26 cellular contexts compared by ENCODE assay signal in the genomic region with DNA sequence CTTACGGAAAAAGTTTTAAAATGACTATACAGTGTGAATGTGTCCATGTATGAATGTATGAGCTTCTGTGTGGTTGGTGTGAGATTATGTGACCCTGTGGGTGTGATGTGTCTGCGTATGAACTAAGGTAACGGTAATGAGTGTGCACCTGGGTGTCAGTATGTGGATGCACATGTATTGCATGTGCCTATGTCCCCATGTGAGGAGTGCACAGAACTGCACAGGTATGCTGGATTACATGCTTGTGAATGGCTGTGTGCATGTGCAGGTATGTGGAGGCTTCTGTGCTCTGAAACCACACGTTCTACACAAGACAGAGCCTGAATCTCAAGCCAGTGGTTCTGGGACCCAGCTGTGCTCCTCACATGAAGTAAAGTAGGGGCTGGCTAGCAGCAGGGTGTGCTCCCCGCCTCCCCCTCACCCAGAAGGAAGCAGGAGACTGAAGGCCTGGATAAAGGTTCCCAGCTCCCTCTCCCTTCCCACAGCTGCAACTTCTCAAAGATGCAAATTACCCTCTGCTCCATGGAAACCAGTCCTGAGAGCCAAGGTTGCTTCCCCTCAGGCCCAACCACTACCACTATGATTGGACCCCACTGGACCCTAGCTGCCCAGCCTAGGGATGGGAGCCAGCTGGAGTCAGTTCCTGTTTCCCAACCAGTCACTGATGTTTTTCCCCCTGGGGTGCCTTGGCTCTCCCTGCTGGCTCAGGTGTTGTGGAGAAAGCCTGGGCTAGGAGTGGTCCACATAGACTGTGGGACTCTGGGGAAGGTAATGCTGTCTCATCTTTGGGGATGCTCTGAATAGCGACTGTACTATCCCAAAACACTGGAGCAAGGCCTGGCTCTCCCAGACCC. TPM values are rescaled to one million over a fixed set of nuclear protein-coding genes. Genes with fewer than 3 reads are reported as not detected.
DNase-seq lines count a peak whose midpoint lies in the region; ATAC-seq and TF ChIP-seq lines count a peak whose summit lies in the region.
"Had no signal": no experiment of that assay in that cellular context is flagged by ENCODE, and none has a peak within 500 bp of the region (broad histone marks: within the 10 kb centered on the region; RNA-seq: fewer than 3 reads in every experiment).

No MANE protein-coding gene starts in this region.

- no peak overlapping the region for H3K4me3 Mint-ChIP-seq in endodermal cell
- H3K4me3 Mint-ChIP-seq: activated B cell treated with CpG ODN at 0.5 μM for 24 hours; activated T-cell treated with anti-CD3 and anti-CD28 coated beads, Interleukin-2, amount 50 U/mL, for 72 hours; dendritic cell treated with granulocyte-macrophage colony-stimulating factor and Interleukin-4, amounts not matched to agents 40 ng/mL and 50 ng/mL, for 4 days; neural progenitor cell had no signal

- H2AFZ ChIP-seq in SK-N-SH (ENCODE audit: low read depth), result no peak overlapping the region
- H2AFZ ChIP-seq: neural progenitor cell had no signal

- 86% methylated on average over 5 of the region's 6 CpGs for WGBS in SK-N-SH (ENCODE audit: low lambda C conversion rate)
- 90 to 91% methylated on average over 5 to 6 of the region's 6 CpGs for WGBS in endodermal cell (ENCODE audit: insufficient coverage in 1 of 2, insufficient read length in 1 of 2), 2 experiments

- TF ChIP-seq CTCF in SK-N-SH (IDR thresholded peaks at IDR 0.05) (no peak), fibroblast of the aortic adventitia (IDR thresholded peaks at IDR 0.05; ENCODE audit: insufficient read depth, low read length) (no peak), endodermal cell (conservative IDR thresholded peaks at IDR 0.05) (no peak)

- H3K27me3 ChIP-seq in SK-N-SH (ENCODE audit: insufficient read depth), result no peaks in the 10 kb centered on the region
- no peaks in the 10 kb centered on the region for H3K27me3 ChIP-seq in NT2/D1 (ENCODE audit: insufficient read depth, insufficient read length)
- H3K27me3 ChIP-seq in endodermal cell (ENCODE audit: control insufficient read depth, insufficient read depth, low read length, poor library complexity, severe bottlenecking), result no peaks in the 10 kb centered on the region
- H3K27me3 ChIP-seq: brain microvascular endothelial cell, neural progenitor cell, upper lobe of left lung had no signal

- no peak; a peak in 1 of 4 replicates for TF ChIP-seq EP300 in SK-N-SH (IDR thresholded peaks at IDR 0.05; ENCODE audit: borderline replicate concordance in 1 of 2, low read depth in 1 of 2, low read length in 1 of 2)

- TF ChIP-seq RAD21 in SK-N-SH (IDR thresholded peaks at IDR 0.05; ENCODE audit: low read length), result no peak

- no peak overlapping the region for H3K27ac Mint-ChIP-seq in endodermal cell
- H3K27ac Mint-ChIP-seq: activated B cell treated with CpG ODN at 0.5 μM for 24 hours; activated T-cell treated with anti-CD3 and anti-CD28 coated beads, Interleukin-2, amount 50 U/mL, for 72 hours; dendritic cell treated with granulocyte-macrophage colony-stimulating factor and Interleukin-4, amounts not matched to agents 40 ng/mL and 50 ng/mL, for 4 days; neural progenitor cell had no signal

- intact Hi-C loops in posterior vena cava (cut with DNase I), result no loop called here

- no peaks in the 10 kb centered on the region for H3K79me2 ChIP-seq in SK-N-SH (ENCODE audit: insufficient read depth)

- H3K27ac ChIP-seq in SK-N-SH (ENCODE audit: low read depth in 2 of 2, low read length in 1 of 2) (peak overlapping the region in 1 of 2 experiments; percentile 58; a peak in 2 of 4 replicates), endodermal cell (ENCODE audit: low read depth, low read length) (no peak overlapping the region)
- H3K27ac ChIP-seq: brain microvascular endothelial cell, neural progenitor cell, upper lobe of left lung had no signal

- CTCF ChIA-PET in SK-N-SH (lab: Yijun Ruan, JAX), result interaction anchor here (0.7 to 2.4 kb wide), 5 partner anchors 17 to 29 kb away, joined by 3 to 14 read pairs (median 3); no protein-coding TSS in a partner anchor

- POLR2A ChIA-PET in SK-N-SH (lab: Yijun Ruan, JAX), result interaction anchor here (0.7 kb wide), 1 partner anchor 55 kb away, joined by 3 read pairs; no protein-coding TSS in a partner anchor

- H3K36me3 ChIP-seq in SK-N-SH (replicated peaks in 1 of 2; ENCODE audit: control insufficient read depth in 1 of 2, insufficient read depth in 2 of 2, low read length in 1 of 2) (no peaks in the 10 kb centered on the region), NT2/D1 (ENCODE audit: insufficient read depth, insufficient read length, low read length) (peaks cover 6% of the 10 kb centered on the region), endodermal cell (ENCODE audit: control insufficient read depth, insufficient read depth, low read length) (peaks cover 4% of the 10 kb centered on the region)
- H3K36me3 ChIP-seq: brain microvascular endothelial cell, neural progenitor cell, upper lobe of left lung had no signal

- H3K9me2 ChIP-seq in SK-N-SH, result no peaks in the 10 kb centered on the region

- H3K9ac ChIP-seq in SK-N-SH (no peak overlapping the region), NT2/D1 (ENCODE audit: insufficient read length, low read depth) (peak overlapping the region; percentile 17), endodermal cell (ENCODE audit: extremely low read depth, low read length, poor library complexity, severe bottlenecking) (no peak overlapping the region)
- H3K9ac ChIP-seq: neural progenitor cell had no signal

- H3F3A ChIP-seq in SK-N-SH (replicated peaks; ENCODE audit: insufficient read depth), result no peaks in the 10 kb centered on the region

- H3K4me3 ChIP-seq in SK-N-SH (ENCODE audit: low read depth in 2 of 2, low read length in 1 of 2) (no peak overlapping the region), NT2/D1 (ENCODE audit: insufficient read length, low read depth) (no peak overlapping the region), fibroblast of the aortic adventitia (ENCODE audit: low read depth, low read length) (no peak overlapping the region), endodermal cell (ENCODE audit: low read length) (no peak overlapping the region)
- H3K4me3 ChIP-seq: neural progenitor cell, smooth muscle cell, upper lobe of left lung had no signal

- no peaks in the 10 kb centered on the region for H3K27me3 Mint-ChIP-seq in endodermal cell (ENCODE audit: insufficient read depth)
- H3K27me3 Mint-ChIP-seq: activated B cell treated with CpG ODN at 0.5 μM for 24 hours; dendritic cell treated with granulocyte-macrophage colony-stimulating factor and Interleukin-4, amounts not matched to agents 40 ng/mL and 50 ng/mL, for 4 days had no signal

- peaks cover 6% of the 10 kb centered on the region for H3K36me3 Mint-ChIP-seq in endodermal cell (ENCODE audit: low read depth)
- H3K36me3 Mint-ChIP-seq: activated naive CD4-positive, alpha-beta T cell treated with anti-CD3 and anti-CD28 coated beads, Interleukin-2, amount 50 U/mL, for 72 hours; neural progenitor cell had no signal

- no peaks in the 10 kb centered on the region for H3K9me3 Mint-ChIP-seq in endodermal cell
- H3K9me3 Mint-ChIP-seq: activated B cell treated with CpG ODN at 0.5 μM for 24 hours; activated naive CD4-positive, alpha-beta T cell treated with anti-CD3 and anti-CD28 coated beads, Interleukin-2, amount 50 U/mL, for 72 hours; activated T-cell treated with anti-CD3 and anti-CD28 coated beads, Interleukin-2, amount 50 U/mL, for 72 hours; dendritic cell treated with granulocyte-macrophage colony-stimulating factor and Interleukin-4, amounts not matched to agents 40 ng/mL and 50 ng/mL, for 4 days; neural progenitor cell had no signal

- H3K4me1 ChIP-seq in SK-N-SH (ENCODE audit: control insufficient read depth in 1 of 2, insufficient read depth in 2 of 2, low read depth in 1 of 2, low read length in 1 of 2) (peaks cover 0 to 21% of the 10 kb centered on the region in 2 experiments; a peak in 1 of 4 replicates), NT2/D1 (ENCODE audit: insufficient read depth, insufficient read length) (peaks cover 9% of the 10 kb centered on the region), endodermal cell (ENCODE audit: control insufficient read depth, insufficient read depth, low read length) (no peaks in the 10 kb centered on the region)
- H3K4me1 ChIP-seq: upper lobe of left lung had no signal

- H4K20me1 ChIP-seq in SK-N-SH (ENCODE audit: insufficient read depth), result no peaks in the 10 kb centered on the region

- H3K4me2 ChIP-seq in SK-N-SH, result no peak overlapping the region
- H3K4me2 ChIP-seq: neural progenitor cell, smooth muscle cell had no signal

- H3K9me3 ChIP-seq in SK-N-SH, result no peaks in the 10 kb centered on the region
- H3K9me3 ChIP-seq in NT2/D1 (ENCODE audit: insufficient read depth, low read length), result no peaks in the 10 kb centered on the region
- no peaks in the 10 kb centered on the region for H3K9me3 ChIP-seq in endodermal cell (ENCODE audit: control insufficient read depth, low read length)
- H3K9me3 ChIP-seq: upper lobe of left lung had no signal

- ATAC-seq in SK-N-SH treated with all-trans-retinoic acid at 6 μM for 48 hours, result no peak; the same call in 2 of the 3 replicates
- ATAC-seq: activated T-cell treated with anti-CD3 and anti-CD28 coated beads, Interleukin-2, amount 50 U/mL, for 72 hours had no signal

- DNase-seq in SK-N-SH (peak; percentile 64), NT2/D1 (ENCODE audit: low read depth, low spot score) (no peak), fibroblast of the aortic adventitia (ENCODE audit: low read depth) (peak; percentile 64), posterior vena cava (ENCODE audit: low spot score) (peak; percentile 37), GM19240 (ENCODE audit: insufficient read length, low spot score) (no peak), UCSD-AML1 (lab: John Stamatoyannopoulos, UW; ENCODE audit: unreplicated experiment) (no peak), endodermal cell (no peak)
- DNase-seq: activated B cell treated with CpG ODN at 0.5 μM for 24 hours; activated T-cell treated with anti-CD3 and anti-CD28 coated beads, Interleukin-2, amount 50 U/mL, for 72 hours; brain microvascular endothelial cell; foreskin melanocyte; KBM-7; NCI-H2029 treated with DMSO at 0.1 percent for 48 hours; SHP77; stimulated activated CD4-positive, alpha-beta T cell treated with anti-CD3 and anti-CD28 coated beads, Interleukin-4, amount 100 ng/mL, for 1 hour; upper lobe of left lung had no signal

- peaks cover 9% of the 10 kb centered on the region for H3K4me1 Mint-ChIP-seq in endodermal cell

TF ChIP-seq in SK-N-SH, 30 proteins besides CTCF, POLR2A, EP300 and RAD21 (continues in another document):
- TF ChIP-seq TAF1 (IDR thresholded peaks at IDR 0.05; ENCODE audit: borderline replicate concordance, low read depth, low read length) (no peak), SMC3 (IDR thresholded peaks at IDR 0.05; ENCODE audit: low read depth, low read length) (no peak)

RNA-seq across cellular contexts. Expression of gene SPDEF, which starts 24.8 kb away (rescaled TPM):
- polyA plus RNA-seq in SK-N-SH (2012; rRNA removed), result 0.03 and 0.10 TPM in 2 replicates
- 0.01 TPM in 1 of 2 replicates, not detected in the other for polyA plus RNA-seq in SK-N-SH (2012; cell fraction: cytosol; rRNA removed)
- 0.23 and 0.27 TPM in 2 replicates for polyA plus RNA-seq in SK-N-SH (2012; cell fraction: nucleus; rRNA removed)
- total RNA-seq in fibroblast of the aortic adventitia (ENCODE audit: low replicate concordance) (not detected in 2 replicates), posterior vena cava (not detected), endodermal cell (1 to 10 TPM; 1.1 to 2.6 TPM)
- polyA plus RNA-seq in endodermal cell (2013, experiment 1 of 2), result 0.57 TPM
- 0.25 TPM for polyA plus RNA-seq in endodermal cell (2013, experiment 2 of 2)
- total RNA-seq: endothelial cell of umbilical vein; kidney epithelial cell; NCI-H460; pulmonary artery endothelial cell; smooth muscle cell; T-helper 1 cell treated with Interleukin-12 subunit alpha and Interleukin-12 subunit beta and Interleukin-4 antibody, amounts not matched to agents 30 ng/mL and 1 ng/mL, for 36 hours had no signal
- polyA plus RNA-seq: endothelial cell of umbilical vein had no signal

Comparison
In these comparisons a context has a peak if more than half of its experiments do, and no peak if none do; other contexts are left out.
1. DNase-seq: peak in SK-N-SH (single experiment), fibroblast of the aortic adventitia (single experiment) and posterior vena cava (single experiment); none in NT2/D1 (single experiment), GM19240 (single experiment), UCSD-AML1 (single experiment) and endodermal cell (single experiment).